20 cellular contexts compared by ENCODE assay signal in genomic region chr12:125208942-125209341, GRCh38. TPM values are rescaled to one million over a fixed set of nuclear protein-coding genes. Genes with fewer than 3 reads are reported as not detected.
"Had no signal": no experiment of that assay in that cellular context is flagged by ENCODE, and none has a peak within 500 bp of the region (broad histone marks: within the 10 kb centered on the region; RNA-seq: fewer than 3 reads in every experiment).

No MANE protein-coding gene starts in this region.

- H3K4me1 Mint-ChIP-seq: activated naive CD8-positive, alpha-beta T cell treated with anti-CD3 and anti-CD28 coated beads for 36 hours; naive B cell; stimulated activated effector memory CD8-positive, alpha-beta T cell treated with anti-CD3 and anti-CD28 coated beads, Interleukin-12 subunit alpha, Interleukin-12 subunit beta, amount 100 ng/mL, for 72 hours had no signal

- H3K4me3 Mint-ChIP-seq: activated CD4-positive, alpha-beta T cell treated with anti-CD3 and anti-CD28 coated beads, Interleukin-2, amount 10 ng/mL, durations not matched to agents 7 days and 5 days; activated naive CD8-positive, alpha-beta T cell treated with anti-CD3 and anti-CD28 coated beads for 36 hours; central memory CD8-positive, alpha-beta T cell; stimulated activated effector memory CD8-positive, alpha-beta T cell treated with anti-CD3 and anti-CD28 coated beads, Interleukin-12 subunit alpha, Interleukin-12 subunit beta, amount 100 ng/mL, for 72 hours had no signal

- H3K27me3 Mint-ChIP-seq: activated CD4-positive, alpha-beta T cell treated with anti-CD3 and anti-CD28 coated beads, Interleukin-2, amount 10 ng/mL, durations not matched to agents 7 days and 5 days had no signal

- H3K4me1 ChIP-seq: left lung, thyroid gland, uterus had no signal

- H3K27ac Mint-ChIP-seq: activated CD4-positive, alpha-beta T cell treated with anti-CD3 and anti-CD28 coated beads, Interleukin-2, amount 10 ng/mL, durations not matched to agents 7 days and 5 days; activated naive CD8-positive, alpha-beta T cell treated with anti-CD3 and anti-CD28 coated beads for 36 hours; naive B cell; stimulated activated effector memory CD8-positive, alpha-beta T cell treated with anti-CD3 and anti-CD28 coated beads, Interleukin-12 subunit alpha, Interleukin-12 subunit beta, amount 100 ng/mL, for 72 hours had no signal

- H3K9me3 ChIP-seq: left lung, thyroid gland, uterus had no signal

- H3K36me3 ChIP-seq: left lung, thyroid gland, uterus had no signal

- DNase-seq: activated CD4-positive, alpha-beta T cell treated with anti-CD3 and anti-CD28 coated beads, Interleukin-2, amount 10 ng/mL, durations not matched to agents 7 days and 5 days; activated CD8-positive, alpha-beta memory T cell treated with anti-CD3 and anti-CD28 coated beads, Interleukin-2, amount 50 U/mL, for 48 hours; activated gamma-delta T cell treated with Interleukin-2 at 50 U/mL for 16 hours; activated naive CD8-positive, alpha-beta T cell treated with anti-CD3 and anti-CD28 coated beads for 36 hours; amygdala; effector memory CD4-positive, alpha-beta T cell; foreskin melanocyte; head of caudate nucleus; left lung; mammary epithelial cell; naive B cell; posterior cingulate gyrus; T-helper 2 cell; uterus had no signal

- ATAC-seq: left lung had no signal

- H3K36me3 Mint-ChIP-seq: activated naive CD8-positive, alpha-beta T cell treated with anti-CD3 and anti-CD28 coated beads for 36 hours; brain; naive B cell; stimulated activated effector memory CD8-positive, alpha-beta T cell treated with anti-CD3 and anti-CD28 coated beads, Interleukin-12 subunit alpha, Interleukin-12 subunit beta, amount 100 ng/mL, for 72 hours had no signal

- H3K27ac ChIP-seq: coronary artery, epithelial cell of prostate, left lung, thyroid gland, uterus had no signal

- H3K27me3 ChIP-seq: thyroid gland, uterus had no signal

- H3K4me3 ChIP-seq: coronary artery, left lung, thyroid gland, uterus had no signal

- H3K9me3 Mint-ChIP-seq: activated CD4-positive, alpha-beta T cell treated with anti-CD3 and anti-CD28 coated beads, Interleukin-2, amount 10 ng/mL, durations not matched to agents 7 days and 5 days; activated naive CD8-positive, alpha-beta T cell treated with anti-CD3 and anti-CD28 coated beads for 36 hours; central memory CD8-positive, alpha-beta T cell; stimulated activated effector memory CD8-positive, alpha-beta T cell treated with anti-CD3 and anti-CD28 coated beads, Interleukin-12 subunit alpha, Interleukin-12 subunit beta, amount 100 ng/mL, for 72 hours had no signal

RNA-seq across cellular contexts. Expression of gene TMEM132B, which starts 22.8 kb away (rescaled TPM):
- total RNA-seq: activated CD4-positive, alpha-beta T cell treated with anti-CD3 and anti-CD28 coated beads, Interleukin-2, amount 10 ng/mL, durations not matched to agents 7 days and 5 days; activated naive CD8-positive, alpha-beta T cell treated with anti-CD3 and anti-CD28 coated beads for 36 hours had no signal
